Comparison of ENCODE assay signal across 19 cellular contexts in genomic region chr6:21900730-21901129, GRCh38.
DNase-seq lines count a peak whose midpoint lies in the region; ATAC-seq, FAIRE-seq and TF ChIP-seq lines count a peak whose summit lies in the region.
"Had no signal": no experiment of that assay in that cellular context is flagged by ENCODE, and none has a peak within 500 bp of the region (broad histone marks: within the 10 kb centered on the region; RNA-seq: fewer than 3 reads in every experiment).

No MANE protein-coding gene starts in this region.

- ATAC-seq in omental fat pad (ENCODE audit: low FRiP score), result peak; percentile 85
- ATAC-seq in GM21423 (IDR thresholded peaks at IDR 0.05; ENCODE audit: unreplicated experiment), result no peak
- ATAC-seq: left lobe of liver; naive thymus-derived CD4-positive, alpha-beta T cell; T-helper 17 cell had no signal

- no peak for TF ChIP-seq CTCF in omental fat pad (IDR thresholded peaks at IDR 0.05)

- no peak for FAIRE-seq in RCC 7860 (lab: Jason Lieb, UNC)
- FAIRE-seq: G401.6, GM19239 had no signal

- DNase-seq in EH (ENCODE audit: low read depth), result peak; percentile 62
- peak; percentile 33 for DNase-seq in RCC 7860 (ENCODE audit: low spot score)
- DNase-seq in dermis blood vessel endothelial cell, result peak; percentile 39
- no peak for DNase-seq in omental fat pad (ENCODE audit: low spot score)
- DNase-seq in T-helper 9 cell, result no peak
- DNase-seq in activated T-cell treated with anti-CD3 and anti-CD28 coated beads, Interleukin-2, amount 50 U/mL, for 48 hours, result no peak
- DNase-seq in GM19240 (ENCODE audit: insufficient read length, low spot score), result no peak
- DNase-seq: activated CD4-positive, alpha-beta memory T cell treated with anti-CD3 and anti-CD28 coated beads, Interleukin-2, amount 10 ng/mL, durations not matched to agents 7 days and 5 days; activated effector memory CD4-positive, alpha-beta T cell treated with Interleukin-2 at 50 U/mL for 16 hours; naive thymus-derived CD4-positive, alpha-beta T cell; NCI-H146; stimulated activated CD4-positive, alpha-beta T cell treated with anti-CD3 and anti-CD28 coated beads, Interleukin-1b, Interleukin-23, amount 100 ng/mL, for 48 hours; stimulated activated CD8-positive, alpha-beta memory T cell treated with anti-CD3 and anti-CD28 coated beads, Interleukin-4, amount 100 ng/mL, for 48 hours; T-helper 17 cell; tibial artery had no signal

Comparison
In these comparisons a context has a peak if more than half of its experiments do, and no peak if none do; other contexts are left out.
1. DNase-seq: peak in EH (single experiment), RCC 7860 (single experiment) and dermis blood vessel endothelial cell (single experiment); none in omental fat pad (single experiment), T-helper 9 cell (single experiment), activated T-cell treated with anti-CD3 and anti-CD28 coated beads, Interleukin-2, amount 50 U/mL, for 48 hours (0 of 2) and GM19240 (single experiment).